Comparison of ENCODE assay signal across 26 cellular contexts in genomic region chr9:18638448-18639249, GRCh38.
A peak's percentile ranks its signal among the peaks of the same experiment; 100 is the strongest.
DNase-seq lines count a peak whose midpoint lies in the region; ATAC-seq and TF ChIP-seq lines count a peak whose summit lies in the region.
"Had no signal": no experiment of that assay in that cellular context is flagged by ENCODE, and none has a peak within 500 bp of the region (broad histone marks: within the 10 kb centered on the region; RNA-seq: fewer than 3 reads in every experiment).

No MANE protein-coding gene starts in this region.

- 87 to 89% methylated on average over 5 of the region's 5 CpGs for WGBS in GM23248 (ENCODE audit: low coverage in 1 of 2, low lambda C conversion rate in 2 of 2, missing lambda C conversion rate in 2 of 2), 2 experiments

- H3K9me3 ChIP-seq in GM23248 (ENCODE audit: low read depth) (no peaks in the 10 kb centered on the region), adipocyte (ENCODE audit: control insufficient read depth, low read length) (no peaks in the 10 kb centered on the region)
- H3K9me3 ChIP-seq: left lung, neutrophil, prostate gland had no signal

- ATAC-seq in esophagus mucosa, result no peak
- ATAC-seq: activated T-cell treated with anti-CD3 and anti-CD28 coated beads, Interleukin-2, amount 50 U/mL, for 4 hours; left lung; sciatic nerve; stimulated activated effector memory CD8-positive, alpha-beta T cell treated with anti-CD3 and anti-CD28 coated beads, Interleukin-12 subunit alpha, Interleukin-12 subunit beta, amount 100 ng/mL, for 72 hours had no signal

- peaks cover 85% of the 10 kb centered on the region for H3K79me2 ChIP-seq in GM23248 (ENCODE audit: insufficient read depth)

- H3K4me1 ChIP-seq in GM23248 (ENCODE audit: insufficient read depth) (peaks cover 36% of the 10 kb centered on the region), adipocyte (ENCODE audit: control insufficient read depth, insufficient read depth, low read length) (peaks cover 19% of the 10 kb centered on the region)
- H3K4me1 ChIP-seq: left lung, prostate gland had no signal

- no peaks in the 10 kb centered on the region for H4K20me1 ChIP-seq in GM23248 (ENCODE audit: insufficient read depth)

- TF ChIP-seq CTCF in fibroblast of the aortic adventitia (IDR thresholded peaks at IDR 0.05; ENCODE audit: insufficient read depth, low read length), result no peak
- TF ChIP-seq CTCF in GM10266 (IDR thresholded peaks at IDR 0.05; ENCODE audit: control insufficient read depth, insufficient read depth, low read depth, missing control alignments), result no peak

- H2AFZ ChIP-seq in GM23248, result no peak overlapping the region

- DNase-seq in GM23248, result peak; percentile 35
- peak; percentile 45 for DNase-seq in adipocyte (ENCODE audit: low read depth)
- peak; percentile 58 for DNase-seq in fibroblast of the aortic adventitia (ENCODE audit: low read depth)
- DNase-seq in GM10266 (ENCODE audit: extremely low spot score), result no peak
- DNase-seq in GF-D8 (lab: John Stamatoyannopoulos, UW), result no peak
- DNase-seq in NCI-H526 (lab: John Stamatoyannopoulos, UW), result no peak
- DNase-seq: activated CD4-positive, alpha-beta T cell treated with anti-CD3 and anti-CD28 coated beads, Interleukin-2, amount 10 ng/mL, durations not matched to agents 7 days and 5 days; activated gamma-delta T cell treated with Interleukin-2 at 50 U/mL for 16 hours; activated T-cell treated with anti-CD3 and anti-CD28 coated beads, Interleukin-2, amount 50 U/mL, for 4 hours; brain microvascular endothelial cell; CD4-positive, CD25-positive, alpha-beta regulatory T cell; effector memory CD4-positive, alpha-beta T cell; left lung; mesendoderm; NCI-H1417 treated with DMSO at 0.1 percent for 48 hours; NCI-H2107; NCI-H446 treated with DMSO at 0.1 percent for 48 hours; RPMI8226; stimulated activated CD4-positive, alpha-beta T cell treated with anti-CD3 and anti-CD28 coated beads, Interleukin-4, amount 100 ng/mL, for 24 hours; substantia nigra had no signal

- no peak overlapping the region for H3K4me2 ChIP-seq in GM23248 (ENCODE audit: unreplicated experiment)

- H3K4me3 ChIP-seq in GM23248, result no peak overlapping the region
- H3K4me3 ChIP-seq in adipocyte (ENCODE audit: low read length), result no peak overlapping the region
- no peak overlapping the region for H3K4me3 ChIP-seq in fibroblast of the aortic adventitia (ENCODE audit: low read depth, low read length)
- H3K4me3 ChIP-seq: left lung, prostate gland had no signal

- no peak overlapping the region for H3K9ac ChIP-seq in GM23248
- H3K9ac ChIP-seq in adipocyte (ENCODE audit: low read length), result no peak overlapping the region

- H3K9me2 ChIP-seq in GM23248 (ENCODE audit: insufficient read depth), result no peaks in the 10 kb centered on the region

- peaks cover 68% of the 10 kb centered on the region for H3F3A ChIP-seq in GM23248 (ENCODE audit: insufficient read depth)

- H3K27me3 ChIP-seq in GM23248 (replicated peaks; ENCODE audit: insufficient read depth) (no peaks in the 10 kb centered on the region), adipocyte (replicated peaks; ENCODE audit: control insufficient read depth, insufficient read depth, low read length) (no peaks in the 10 kb centered on the region)
- H3K27me3 ChIP-seq: brain microvascular endothelial cell, left lung, neutrophil had no signal

- in situ Hi-C loops in GM23248 (cut with MboI), result loop anchor here (10.0 kb wide), 1 partner anchor 56 kb away; no protein-coding TSS in a partner anchor

- peaks cover 70% of the 10 kb centered on the region for H3K36me3 ChIP-seq in GM23248 (ENCODE audit: low read depth)
- peaks cover 9% of the 10 kb centered on the region for H3K36me3 ChIP-seq in adipocyte (ENCODE audit: control insufficient read depth, insufficient read depth, low read length, severe bottlenecking)
- H3K36me3 ChIP-seq: brain microvascular endothelial cell, left lung, neutrophil, prostate gland had no signal

- H3K27ac ChIP-seq in GM23248, result peak overlapping the region; percentile 20
- H3K27ac ChIP-seq: brain microvascular endothelial cell, left lung, neutrophil, prostate gland, VCaP had no signal

Comparison
In these comparisons a context has a peak if more than half of its experiments do, and no peak if none do; other contexts are left out.
1. DNase-seq: peak in GM23248 (single experiment), adipocyte (single experiment) and fibroblast of the aortic adventitia (single experiment); none in GM10266 (single experiment), GF-D8 (single experiment) and NCI-H526 (0 of 2).